ENCODE assay signal across 9 cellular contexts in genomic region chr2:11892041-11892440, GRCh38.
"Had no signal": no experiment of that assay in that cellular context is flagged by ENCODE, and none has a peak within 500 bp of the region (broad histone marks: within the 10 kb centered on the region; RNA-seq: fewer than 3 reads in every experiment).

No MANE protein-coding gene starts in this region.

- H3K27ac ChIP-seq: GM23248, HL-60 had no signal

- FAIRE-seq: HepG2 had no signal

- DNase-seq: GM23248, GOT3, H7, HFFc6 had no signal

- H3K4me1 Mint-ChIP-seq: IgD-negative memory B cell had no signal

- H3K27ac Mint-ChIP-seq: HFFc6, IgD-negative memory B cell had no signal

- H2AFZ ChIP-seq: GM23248 had no signal

- H3K27me3 Mint-ChIP-seq: IgD-negative memory B cell had no signal

- H3K4me3 ChIP-seq: GM23248, HAP-1 had no signal

- H3K9ac ChIP-seq: GM23248 had no signal

- ATAC-seq: HCT116, HepG2 had no signal

- H3K36me3 ChIP-seq: HAP-1 had no signal

- H3K4me3 Mint-ChIP-seq: HFFc6 had no signal

- H3K4me1 ChIP-seq: HAP-1 had no signal
